Comparison of ENCODE assay signal across 8 cellular contexts in genomic region chr19:16571689-16572331, GRCh38. TPM values are rescaled to one million over a fixed set of nuclear protein-coding genes. Genes with fewer than 3 reads are reported as not detected.
A peak's percentile ranks its signal among the peaks of the same experiment; 100 is the strongest.
DNase-seq lines count a peak whose midpoint lies in the region; ATAC-seq, FAIRE-seq and TF ChIP-seq lines count a peak whose summit lies in the region.

No MANE protein-coding gene starts in this region.

- H3K23ac ChIP-seq in H1 (ENCODE audit: insufficient read length) = no peak overlapping the region

- FAIRE-seq in H1 (lab: Jason Lieb, UNC) = no peak
- FAIRE-seq in RCC 7860 (lab: Jason Lieb, UNC) = no peak

- H3K36me3 Mint-ChIP-seq in naive thymus-derived CD4-positive, alpha-beta T cell = peaks cover 0 to 19% (median 10%) of the 10 kb centered on the region in 5 donors

- H3K27ac Mint-ChIP-seq in naive thymus-derived CD4-positive, alpha-beta T cell = peak overlapping the region; percentile 63 to 100 (median 90)

- no peak for TF ChIP-seq EP300 in SK-N-SH (IDR thresholded peaks at IDR 0.05; ENCODE audit: borderline replicate concordance in 1 of 2, low read depth in 1 of 2, low read length in 1 of 2)
- TF ChIP-seq EP300 in H1 (IDR thresholded peaks at IDR 0.05; ENCODE audit: borderline replicate concordance in 1 of 2, low read depth in 2 of 2, low read length in 2 of 2) = no peak

- H3K9ac ChIP-seq in SK-N-SH (peak overlapping the region; percentile 83), H1 (replicated peaks in 1 of 4; ENCODE audit: extremely low read depth in 1 of 4, low read depth in 3 of 4, low read length in 3 of 4) (peak overlapping the region; percentile 65 to 81 (median 78))

- no peak overlapping the region; the same call in 1 of the 2 replicates for H2BK5ac ChIP-seq in H1 (ENCODE audit: low read depth, low read length)

- peaks cover 21% of the 10 kb centered on the region for H3K79me1 ChIP-seq in H1 (ENCODE audit: low read depth, low read length)

- no peaks in the 10 kb centered on the region for H3K27me3 ChIP-seq in SK-N-SH (ENCODE audit: insufficient read depth)
- no peaks in the 10 kb centered on the region for H3K27me3 ChIP-seq in H1 (replicated peaks in 1 of 4; ENCODE audit: control insufficient read depth in 3 of 4, extremely low read depth in 1 of 4, insufficient read depth in 3 of 4, low read length in 3 of 4)
- H3K27me3 ChIP-seq in naive thymus-derived CD4-positive, alpha-beta T cell (ENCODE audit: control insufficient read depth in 2 of 2, insufficient read depth in 2 of 2, low read length in 2 of 2) = no peaks in the 10 kb centered on the region

- peak overlapping the region; percentile 39 for H3K4ac ChIP-seq in H1 (replicated peaks; ENCODE audit: insufficient read length, low read depth, low read length)

- TF ChIP-seq CTCF in SK-N-SH (IDR thresholded peaks at IDR 0.05) (no peak), H1 (IDR thresholded peaks at IDR 0.05; ENCODE audit: control extremely low read depth in 1 of 3, insufficient read depth in 1 of 3, low read depth in 1 of 3, low read length in 3 of 3) (no peak)

- H3K9me2 ChIP-seq in SK-N-SH = no peaks in the 10 kb centered on the region

- H3K4me1 ChIP-seq in SK-N-SH (ENCODE audit: control insufficient read depth in 1 of 2, insufficient read depth in 2 of 2, low read depth in 1 of 2, low read length in 1 of 2) = peaks cover 10 to 30% of the 10 kb centered on the region in 2 experiments; a peak in 3 of 4 replicates
- peaks cover 0 to 6% (median 3%) of the 10 kb centered on the region in 4 experiments; a peak in 5 of 7 replicates for H3K4me1 ChIP-seq in H1 (replicated peaks in 1 of 4; ENCODE audit: control insufficient read depth in 3 of 4, insufficient read depth in 4 of 4, low read length in 3 of 4)
- peaks cover 34% of the 10 kb centered on the region in 2 donors for H3K4me1 ChIP-seq in naive thymus-derived CD4-positive, alpha-beta T cell (ENCODE audit: control insufficient read depth in 2 of 2, insufficient read depth in 2 of 2, low read length in 2 of 2)

- H3F3A ChIP-seq in SK-N-SH (replicated peaks; ENCODE audit: insufficient read depth) = no peaks in the 10 kb centered on the region

- POLR2A ChIA-PET in SK-N-SH (lab: Yijun Ruan, JAX) = interaction anchor here (0.7 to 1.6 kb wide), 6 partner anchors 9 to 387 kb away, joined by 3 to 10 read pairs (median 4); partner anchors contain the start of genes FAM32A and MED26
- POLR2A ChIA-PET in H1 (lab: Charles Lee; ENCODE audit: partially characterized antibody) = interaction anchor here (0.6 to 6.6 kb wide), 14 partner anchors 11 to 149 kb away, joined by 3 to 58 read pairs (median 4); partner anchors contain the start of genes MED26, SMIM7 and TMEM38A
- POLR2A ChIA-PET in naive thymus-derived CD4-positive, alpha-beta T cell (lab: Charles Lee) = interaction anchor here (0.6 to 2.8 kb wide), 6 partner anchors 13 to 325 kb away, joined by 3 to 20 read pairs (median 3); partner anchors contain the start of gene TMEM38A

- H3K27me3 Mint-ChIP-seq in naive thymus-derived CD4-positive, alpha-beta T cell = peaks cover 0 to 2% (median 0%) of the 10 kb centered on the region in 5 donors

- no peak for TF ChIP-seq POLR2A in H1 (IDR thresholded peaks at IDR 0.05; ENCODE audit: control extremely low read depth in 1 of 2, low read depth in 2 of 2, low read length in 2 of 2)

- ATAC-seq in Right ventricle myocardium inferior (no peak), HG02970 (IDR thresholded peaks at IDR 0.05; ENCODE audit: low FRiP score, unreplicated experiment) (peak; percentile 30)
- ATAC-seq in naive thymus-derived CD4-positive, alpha-beta T cell = peak; percentile 36

- H2BK15ac ChIP-seq in H1 (ENCODE audit: low read length) = no peak overlapping the region

- H3K4me3 ChIP-seq in SK-N-SH (ENCODE audit: low read depth in 2 of 2, low read length in 1 of 2) (peak overlapping the region; percentile 85 to 96), H1 (ENCODE audit: extremely low read depth in 1 of 4, insufficient read depth in 2 of 4, low read depth in 3 of 4, low read length in 4 of 4) (peak overlapping the region; percentile 76 to 90 (median 80))
- peak overlapping the region; percentile 72 for H3K4me3 ChIP-seq in naive thymus-derived CD4-positive, alpha-beta T cell (ENCODE audit: low read length)

- H4K5ac ChIP-seq in H1 (ENCODE audit: insufficient read length, low read depth, low read length) = no peak overlapping the region

- peaks cover 9% of the 10 kb centered on the region; the same call in 1 of the 2 replicates for H3K23me2 ChIP-seq in H1 (ENCODE audit: low read depth, low read length)

- H3K14ac ChIP-seq in H1 (ENCODE audit: insufficient read length) = no peak overlapping the region

- H2BK12ac ChIP-seq in H1 (ENCODE audit: low read depth, low read length) = no peak overlapping the region

- H3K36me3 ChIP-seq in SK-N-SH (replicated peaks in 1 of 2; ENCODE audit: control insufficient read depth in 1 of 2, insufficient read depth in 2 of 2, low read length in 1 of 2) (peaks cover 27 to 38% of the 10 kb centered on the region in 2 experiments), H1 (ENCODE audit: control insufficient read depth in 2 of 4, insufficient read depth in 4 of 4, low read length in 3 of 4) (peaks cover 0 to 23% (median 8%) of the 10 kb centered on the region in 4 experiments; a peak in 6 of 8 replicates)
- H3K36me3 ChIP-seq in naive thymus-derived CD4-positive, alpha-beta T cell (ENCODE audit: control insufficient read depth in 2 of 3, insufficient read depth in 3 of 3, low read length in 3 of 3) = peaks cover 0 to 43% (median 5%) of the 10 kb centered on the region in 3 experiments

- peak overlapping the region; percentile 76; the same call in 1 of the 2 replicates for H2AFZ ChIP-seq in SK-N-SH (ENCODE audit: low read depth)
- H2AFZ ChIP-seq in H1 (ENCODE audit: low read length) = peak overlapping the region; percentile 75; the same call in 1 of the 2 replicates

- H3K9me3 Mint-ChIP-seq in naive thymus-derived CD4-positive, alpha-beta T cell = no peaks in the 10 kb centered on the region

- no peak overlapping the region for H2BK20ac ChIP-seq in H1 (ENCODE audit: low read length)

- H4K20me1 ChIP-seq in SK-N-SH (ENCODE audit: insufficient read depth) = peaks cover 33% of the 10 kb centered on the region
- peaks cover 2 to 15% of the 10 kb centered on the region in 2 experiments for H4K20me1 ChIP-seq in H1 (replicated peaks in 1 of 2; ENCODE audit: control insufficient read depth in 1 of 2, insufficient read depth in 2 of 2, low read length in 2 of 2)

- 4% methylated on average over 39 of the region's 80 CpGs for WGBS in SK-N-SH (ENCODE audit: low lambda C conversion rate)
- WGBS in H1 (ENCODE audit: extremely low coverage in 1 of 2, insufficient coverage in 1 of 2, insufficient read length in 1 of 2, insufficient replicate concordance in 2 of 2, low coverage in 1 of 2, low lambda C conversion rate in 2 of 2, missing lambda C conversion rate in 1 of 2), 2 experiments = 1% methylated on average over 43 of the region's 80 CpGs; no CpG with 5 or more reads in 1 of the 2 experiments

- TF ChIP-seq RAD21 in SK-N-SH (IDR thresholded peaks at IDR 0.05; ENCODE audit: low read length) (no peak), H1 (IDR thresholded peaks at IDR 0.05 in 1 of 2, conservative IDR thresholded peaks at IDR 0.05 in 1 of 2; ENCODE audit: low read depth in 2 of 2, low read length in 2 of 2) (peak in 1 of 2 experiments; percentile 2; a peak in 1 of 4 replicates)

- peak overlapping the region; percentile 76 to 99 (median 86) for H3K4me3 Mint-ChIP-seq in naive thymus-derived CD4-positive, alpha-beta T cell

- H3K18ac ChIP-seq in H1 (ENCODE audit: extremely low read depth, low read length) = no peak overlapping the region

- no peaks in the 10 kb centered on the region for H3K9me3 ChIP-seq in SK-N-SH
- H3K9me3 ChIP-seq in H1 (ENCODE audit: insufficient read depth in 2 of 2, low read depth in 1 of 2, low read length in 1 of 2) = no peaks in the 10 kb centered on the region
- no peaks in the 10 kb centered on the region for H3K9me3 ChIP-seq in naive thymus-derived CD4-positive, alpha-beta T cell (ENCODE audit: control insufficient read depth in 2 of 3, low read length in 3 of 3)

- CTCF ChIA-PET in SK-N-SH (lab: Yijun Ruan, JAX) = no interaction called here
- CTCF ChIA-PET in H1 (lab: Charles Lee; ENCODE audit: partially characterized antibody) = no interaction called here
- CTCF ChIA-PET in naive thymus-derived CD4-positive, alpha-beta T cell (lab: Charles Lee) = interaction anchor here (0.6 kb wide), 1 partner anchor 37 kb away, joined by 3 read pairs; no protein-coding TSS in a partner anchor

- H3K79me2 ChIP-seq in SK-N-SH (ENCODE audit: insufficient read depth) (peaks cover 97% of the 10 kb centered on the region), H1 (ENCODE audit: control insufficient read depth in 1 of 2, insufficient read depth in 2 of 2, low read length in 2 of 2) (peaks cover 0 to 46% of the 10 kb centered on the region in 2 experiments; a peak in 3 of 4 replicates)

- intact Hi-C loops in Right ventricle myocardium inferior (cut with DNase I) = loop anchor here (2.0 kb wide), 2 partner anchors 57 to 89 kb away; partner anchors contain the start of genes MED26, SMIM7 and TMEM38A
- intact Hi-C loops in cardiac septum (cut with DNase I) = loop anchor here (1.0 to 2.0 kb wide), 3 partner anchors 12 to 57 kb away; partner anchors contain the start of genes CHERP and MED26
- intact Hi-C loops in naive thymus-derived CD4-positive, alpha-beta T cell (cut with micrococcal nuclease) = loop anchor here (1.0 to 2.0 kb wide), 6 partner anchors 12 to 99 kb away; partner anchors contain the start of genes CHERP (in 2 of the 2), MED26 (in 2 of the 2), SMIM7 (in 2 of the 2) and C19orf44 (in 1 of the 2)

- peak overlapping the region; percentile 56 to 70; a peak in 3 of 4 replicates for H3K27ac ChIP-seq in SK-N-SH (ENCODE audit: low read depth in 2 of 2, low read length in 1 of 2)
- H3K27ac ChIP-seq in H1 (ENCODE audit: low read depth, low read length) = no peak overlapping the region
- peak overlapping the region; percentile 95 for H3K27ac ChIP-seq in naive thymus-derived CD4-positive, alpha-beta T cell (ENCODE audit: low read depth, low read length)

- peak overlapping the region; percentile 91 for H4K91ac ChIP-seq in H1 (replicated peaks; ENCODE audit: insufficient read length, low read length)

- H3K56ac ChIP-seq in H1 (replicated peaks; ENCODE audit: insufficient read length, low read depth, low read length) = no peak overlapping the region

- peak; percentile 82 for DNase-seq in Right ventricle myocardium inferior (ENCODE audit: missing footprints)
- no peak for DNase-seq in cardiac septum (ENCODE audit: low spot score)
- no peak for DNase-seq in SK-N-SH
- DNase-seq in H1 (ENCODE audit: low read depth in 1 of 2, low spot score in 2 of 2) = peak in 1 of 2 experiments; percentile 58
- DNase-seq in naive thymus-derived CD4-positive, alpha-beta T cell = peak in 2 of 9 donors; percentile 13 to 26
- no peak for DNase-seq in NCI-H774 (lab: John Stamatoyannopoulos, UW)
- no peak for DNase-seq in RCC 7860 (ENCODE audit: low spot score)

- peak overlapping the region; percentile 92 for H3K4me2 ChIP-seq in SK-N-SH
- H3K4me2 ChIP-seq in H1 (ENCODE audit: insufficient read depth in 1 of 2, low read depth in 2 of 2, low read length in 2 of 2) = peak overlapping the region; percentile 94 to 95

- H2BK120ac ChIP-seq in H1 (replicated peaks; ENCODE audit: low read depth, low read length) = no peak overlapping the region

- H3K4me1 Mint-ChIP-seq in naive thymus-derived CD4-positive, alpha-beta T cell = peaks cover 36 to 77% (median 49%) of the 10 kb centered on the region in 7 donors

- H2AK5ac ChIP-seq in H1 (ENCODE audit: low read depth, low read length) = no peak overlapping the region

- peak overlapping the region; percentile 95 for H4K8ac ChIP-seq in H1 (ENCODE audit: extremely low read depth, insufficient read depth, low read length)

RNA-seq across cellular contexts. Expression of gene SLC35E1, which starts 0.4 kb away (rescaled TPM):
- total RNA-seq in Right ventricle myocardium inferior (23.5 TPM), cardiac septum (26.7 TPM)
- polyA plus RNA-seq in SK-N-SH (2012; rRNA removed) (23.5 and 28.4 TPM in 2 replicates), H1 (2011; rRNA removed) (31.2 and 31.9 TPM in 2 replicates)
- polyA plus RNA-seq in SK-N-SH (2012; cell fraction: cytosol; rRNA removed) = 19.7 and 22.2 TPM in 2 replicates
- 25.7 and 34.0 TPM in 2 replicates for polyA plus RNA-seq in SK-N-SH (2012; cell fraction: nucleus; rRNA removed)
- total RNA-seq in H1 (2021; fragmentation: NEBNext Ultra II Directional; extraction: Animal tissue kit (Norgen Biotek cat#: 25700)) = 26.0 and 28.5 TPM in 2 replicates
- 19.0 TPM for polyA plus RNA-seq in H1 (2011; cell fraction: cytosol; rRNA removed)
- polyA plus RNA-seq in H1 (2011; cell fraction: nucleus; rRNA removed) = 47.0 TPM
- polyA plus RNA-seq in H1 (2012, experiment 1 of 2) = 17.7 to 21.3 TPM (median 20.5 TPM) in 4 replicates
- polyA plus RNA-seq in H1 (2012, experiment 2 of 2) = 15.8 TPM
- 36.8 TPM for polyA plus RNA-seq in H1 (2013, experiment 1 of 2)
- 43.2 TPM for polyA plus RNA-seq in H1 (2013, experiment 2 of 2)
- polyA minus RNA-seq in H1 (2011; rRNA and poly(A)+ RNA removed) = 52.9 and 53.8 TPM in 2 replicates
- 20.4 TPM for polyA minus RNA-seq in H1 (2011; cell fraction: cytosol; rRNA and poly(A)+ RNA removed)
- 24.4 TPM for polyA minus RNA-seq in H1 (2011; cell fraction: nucleus; rRNA and poly(A)+ RNA removed)
- total RNA-seq in naive thymus-derived CD4-positive, alpha-beta T cell = 10 to 100 TPM; 33.0 to 67.3 (median 58.7) TPM
- polyA plus RNA-seq in naive thymus-derived CD4-positive, alpha-beta T cell = 10 to 100 TPM; 13.3 to 25.0 TPM

RNA-seq across cellular contexts. Expression of gene CHERP, which starts 29.6 kb away (rescaled TPM):
- 17.3 TPM for total RNA-seq in Right ventricle myocardium inferior
- 23.7 TPM for total RNA-seq in cardiac septum
- 7.7 and 16.8 TPM in 2 replicates for polyA plus RNA-seq in SK-N-SH (2012; rRNA removed)
- 8.0 and 12.7 TPM in 2 replicates for polyA plus RNA-seq in SK-N-SH (2012; cell fraction: cytosol; rRNA removed)
- 52.6 and 53.5 TPM in 2 replicates for polyA plus RNA-seq in SK-N-SH (2012; cell fraction: nucleus; rRNA removed)
- total RNA-seq in H1 (2021; fragmentation: NEBNext Ultra II Directional; extraction: Animal tissue kit (Norgen Biotek cat#: 25700)) = 72.5 and 73.7 TPM in 2 replicates
- polyA plus RNA-seq in H1 (2011; rRNA removed) = 13.9 and 23.9 TPM in 2 replicates
- 9.3 TPM for polyA plus RNA-seq in H1 (2011; cell fraction: cytosol; rRNA removed)
- 52.5 TPM for polyA plus RNA-seq in H1 (2011; cell fraction: nucleus; rRNA removed)
- 38.9 to 59.6 TPM (median 54.5 TPM) in 4 replicates for polyA plus RNA-seq in H1 (2012, experiment 1 of 2)
- polyA plus RNA-seq in H1 (2012, experiment 2 of 2) = 37.2 TPM
- 47.6 TPM for polyA plus RNA-seq in H1 (2013, experiment 1 of 2)
- polyA plus RNA-seq in H1 (2013, experiment 2 of 2) = 44.8 TPM
- polyA minus RNA-seq in H1 (2011; rRNA and poly(A)+ RNA removed) = 6.0 and 8.6 TPM in 2 replicates
- polyA minus RNA-seq in H1 (2011; cell fraction: cytosol; rRNA and poly(A)+ RNA removed) = 25.3 TPM
- polyA minus RNA-seq in H1 (2011; cell fraction: nucleus; rRNA and poly(A)+ RNA removed) = 26.4 TPM
- total RNA-seq in naive thymus-derived CD4-positive, alpha-beta T cell = 10 to 100 TPM; 53.8 to 80.7 (median 62.7) TPM
- 10 to 100 TPM; 10.4 to 24.3 TPM for polyA plus RNA-seq in naive thymus-derived CD4-positive, alpha-beta T cell

RNA-seq across cellular contexts. Expression of gene MED26, which starts 56.2 kb away (rescaled TPM):
- total RNA-seq in Right ventricle myocardium inferior = 6.1 TPM
- 4.3 TPM for total RNA-seq in cardiac septum
- 3.5 and 3.8 TPM in 2 replicates for polyA plus RNA-seq in SK-N-SH (2012; rRNA removed)
- polyA plus RNA-seq in SK-N-SH (2012; cell fraction: cytosol; rRNA removed) = 2.1 and 3.1 TPM in 2 replicates
- 8.0 and 8.6 TPM in 2 replicates for polyA plus RNA-seq in SK-N-SH (2012; cell fraction: nucleus; rRNA removed)
- 10.7 and 12.3 TPM in 2 replicates for total RNA-seq in H1 (2021; fragmentation: NEBNext Ultra II Directional; extraction: Animal tissue kit (Norgen Biotek cat#: 25700))
- 5.3 and 6.2 TPM in 2 replicates for polyA plus RNA-seq in H1 (2011; rRNA removed)
- polyA plus RNA-seq in H1 (2011; cell fraction: cytosol; rRNA removed) = 5.3 TPM
- 7.5 TPM for polyA plus RNA-seq in H1 (2011; cell fraction: nucleus; rRNA removed)
- 5.9 to 7.5 TPM (median 7.2 TPM) in 4 replicates for polyA plus RNA-seq in H1 (2012, experiment 1 of 2)
- 6.3 TPM for polyA plus RNA-seq in H1 (2012, experiment 2 of 2)
- polyA plus RNA-seq in H1 (2013, experiment 1 of 2) = 7.3 TPM
- 6.5 TPM for polyA plus RNA-seq in H1 (2013, experiment 2 of 2)
- polyA minus RNA-seq in H1 (2011; rRNA and poly(A)+ RNA removed) = 6.0 and 8.6 TPM in 2 replicates
- polyA minus RNA-seq in H1 (2011; cell fraction: cytosol; rRNA and poly(A)+ RNA removed) = 11.6 TPM
- 15.5 TPM for polyA minus RNA-seq in H1 (2011; cell fraction: nucleus; rRNA and poly(A)+ RNA removed)
- 10 to 100 TPM; 14.2 to 34.3 (median 17.4) TPM for total RNA-seq in naive thymus-derived CD4-positive, alpha-beta T cell
- 1 to 10 TPM; 3.3 to 5.3 TPM for polyA plus RNA-seq in naive thymus-derived CD4-positive, alpha-beta T cell
